In genomic region chr4:55819634-55820033, GRCh38 we compare ENCODE assay signal across 11 cellular contexts. TPM values are rescaled to one million over a fixed set of nuclear protein-coding genes. Genes with fewer than 3 reads are reported as not detected.
DNase-seq lines count a peak whose midpoint lies in the region; ATAC-seq and TF ChIP-seq lines count a peak whose summit lies in the region.
"Had no signal": no experiment of that assay in that cellular context is flagged by ENCODE, and none has a peak within 500 bp of the region (broad histone marks: within the 10 kb centered on the region; RNA-seq: fewer than 3 reads in every experiment).

A gene with protein sequence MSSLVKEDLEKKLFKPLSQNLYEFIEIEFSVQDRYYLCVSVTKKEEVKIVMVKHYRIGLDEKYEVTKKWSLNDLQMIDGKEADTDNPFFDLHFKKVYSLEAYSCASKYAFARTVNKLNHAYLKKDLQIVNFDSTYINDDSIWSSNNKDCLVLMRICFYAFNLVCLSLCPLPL (plus strand): TSS chr4:55819790. CDS start chr4:55820027, 237 bp downstream.

- DNase-seq in NCI-H526 (lab: John Stamatoyannopoulos, UW), result peak; percentile 59 to 85
- peak; percentile 40 for DNase-seq in fibroblast of gingiva (ENCODE audit: low read depth)
- peak; percentile 35 for DNase-seq in neural crest cell (ENCODE audit: low read depth, low spot score)
- DNase-seq in PC-9, result no peak
- DNase-seq in T1000 (lab: John Stamatoyannopoulos, UW), result no peak
- DNase-seq: activated naive CD4-positive, alpha-beta T cell treated with Interleukin-2 at 50 U/mL for 16 hours; Peyer's patch had no signal

- H3K4me3 ChIP-seq in BLaER1 (no peak within 1 kb of the TSS), PC-9 (no peak within 1 kb of the TSS)

- peaks cover 6% of the 10 kb centered on the region for H3K4me1 Mint-ChIP-seq in neural crest cell

- H3K9ac ChIP-seq in BLaER1, result no peak within 1 kb of the TSS

- H4K20me1 ChIP-seq in BLaER1 (no peaks in the 10 kb centered on the region), PC-9 (ENCODE audit: insufficient read depth) (no peaks in the 10 kb centered on the region)

- H3F3A ChIP-seq in PC-9 (ENCODE audit: insufficient read depth, low read depth), result no peaks in the 10 kb centered on the region

- H3K9me2 ChIP-seq in PC-9 (ENCODE audit: insufficient read depth), result no peaks in the 10 kb centered on the region

- peak within 1 kb of the TSS; percentile 61 for H3K4me3 Mint-ChIP-seq in neural crest cell

- H3K36me3 ChIP-seq in BLaER1, result no peaks in the 10 kb centered on the region
- no peaks in the 10 kb centered on the region for H3K36me3 ChIP-seq in PC-9 (ENCODE audit: low read depth)
- H3K36me3 ChIP-seq: Peyer's patch had no signal

- no peak for ATAC-seq in GM19035 (IDR thresholded peaks at IDR 0.05; ENCODE audit: unreplicated experiment)
- no peak for ATAC-seq in GM21423 (IDR thresholded peaks at IDR 0.05; ENCODE audit: unreplicated experiment)

- H3K9me3 Mint-ChIP-seq in neural crest cell, result no peaks in the 10 kb centered on the region

- H3K36me3 Mint-ChIP-seq in neural crest cell (ENCODE audit: low read depth), result no peaks in the 10 kb centered on the region

- H3K4me1 ChIP-seq in BLaER1 (no peaks in the 10 kb centered on the region), PC-9 (replicated peaks; ENCODE audit: insufficient read depth) (no peaks in the 10 kb centered on the region)
- H3K4me1 ChIP-seq: Peyer's patch had no signal

- no peaks in the 10 kb centered on the region for H3K79me2 ChIP-seq in PC-9 (ENCODE audit: low read depth)

- intact Hi-C loops in PC-9 (cut with micrococcal nuclease; ENCODE audit: unreplicated experiment), result no loop called here

- no peak within 1 kb of the TSS for H3K27ac Mint-ChIP-seq in neural crest cell (ENCODE audit: unreplicated experiment)

- TF ChIP-seq CTCF in neural crest cell (conservative IDR thresholded peaks at IDR 0.05) (no peak), PC-9 (conservative IDR thresholded peaks at IDR 0.05) (no peak)

- POLR2A ChIA-PET in PC-9 (lab: Charles Lee; ENCODE audit: unreplicated experiment), result no interaction called here

- CTCF ChIA-PET in PC-9 (lab: Charles Lee), result no interaction called here

- BruUV-seq in PC-9 (replicated peaks; lab: Mats Ljungman, UMichigan), result no TSS peak

- H3K27me3 Mint-ChIP-seq in neural crest cell (ENCODE audit: low read depth), result peaks cover 27% of the 10 kb centered on the region

- no peaks in the 10 kb centered on the region for H3K9me3 ChIP-seq in BLaER1
- H3K9me3 ChIP-seq in PC-9 (ENCODE audit: insufficient read depth, low read depth), result no peaks in the 10 kb centered on the region
- H3K9me3 ChIP-seq: Peyer's patch had no signal

- H3K27me3 ChIP-seq in BLaER1, result peaks cover 5% of the 10 kb centered on the region
- H3K27me3 ChIP-seq in PC-9 (ENCODE audit: insufficient read depth, low read depth), result no peaks in the 10 kb centered on the region
- H3K27me3 ChIP-seq: Peyer's patch had no signal

- H3K4me2 ChIP-seq in BLaER1 (peak within 1 kb of the TSS; percentile 16; the same call in 1 of the 2 replicates), PC-9 (no peak within 1 kb of the TSS)

- no peak within 1 kb of the TSS for H3K27ac ChIP-seq in BLaER1
- H3K27ac ChIP-seq in PC-9, result no peak within 1 kb of the TSS
- H3K27ac ChIP-seq: Peyer's patch had no signal

- no peak within 1 kb of the TSS for H2AFZ ChIP-seq in PC-9

RNA-seq across cellular contexts. Expression of the gene that starts here (rescaled TPM):
- not detected in 2 replicates for total RNA-seq in neural crest cell
- not detected in 2 replicates for total RNA-seq in PC-9 (2021)
- total RNA-seq: Peyer's patch, subcutaneous adipose tissue had no signal

Comparison
In these comparisons a context has a peak if more than half of its experiments do, and no peak if none do; other contexts are left out.
1. Peak in DNase-seq in neural crest cell; RNA of the gene not detected or under 1 TPM.
2. DNase-seq: peak in NCI-H526 (2 of 2) and fibroblast of gingiva (single experiment); none in PC-9 (0 of 2) and T1000 (single experiment).